Comparison of ENCODE assay signal across 11 cellular contexts in genomic region chr1:35932941-35933340, GRCh38. TPM values are rescaled to one million over a fixed set of nuclear protein-coding genes. Genes with fewer than 3 reads are reported as not detected.
A peak's percentile ranks its signal among the peaks of the same experiment; 100 is the strongest.
DNase-seq lines count a peak whose midpoint lies in the region; ATAC-seq and TF ChIP-seq lines count a peak whose summit lies in the region.
"Had no signal": no experiment of that assay in that cellular context is flagged by ENCODE, and none has a peak within 500 bp of the region (broad histone marks: within the 10 kb centered on the region; RNA-seq: fewer than 3 reads in every experiment).

No MANE protein-coding gene starts in this region.

- in situ Hi-C loops in brain microvascular endothelial cell (cut with HindIII; ENCODE audit: low pct_ligation_motif_present, low sequenced_read_pairs), result no loop called here

- H3K4me1 ChIP-seq in A673 (ENCODE audit: insufficient read depth, low read length, poor library complexity, severe bottlenecking), result peaks cover 38% of the 10 kb centered on the region
- peaks cover 42% of the 10 kb centered on the region for H3K4me1 ChIP-seq in left ventricle myocardium inferior

- POLR2A ChIA-PET in A673 (lab: Charles Lee; ENCODE audit: low non-redundant PET), result no interaction called here

- H3K27ac ChIP-seq in A673 (ENCODE audit: low read depth, low read length, poor library complexity, severe bottlenecking) (peak overlapping the region; percentile 95), SK-N-MC (peak overlapping the region; percentile 92), left ventricle myocardium inferior (replicated peaks) (no peak overlapping the region), brain microvascular endothelial cell (no peak overlapping the region)

- H3K36me3 ChIP-seq in A673 (ENCODE audit: insufficient read depth, low read length, poor library complexity, severe bottlenecking) (no peaks in the 10 kb centered on the region), GM06990 (ENCODE audit: control insufficient read depth, insufficient read depth, low read length) (no peaks in the 10 kb centered on the region), SK-N-MC (ENCODE audit: insufficient read depth, low read length) (no peaks in the 10 kb centered on the region), left ventricle myocardium inferior (no peaks in the 10 kb centered on the region), brain microvascular endothelial cell (replicated peaks) (no peaks in the 10 kb centered on the region)

- no peak for DNase-seq in A673 (ENCODE audit: low spot score)
- DNase-seq in GM06990 (ENCODE audit: extremely low read depth, insufficient read length), result no peak
- DNase-seq in SK-N-MC (ENCODE audit: low read depth, low spot score), result no peak
- no peak for DNase-seq in fibroblast of pulmonary artery (ENCODE audit: low read depth)
- DNase-seq in left ventricle myocardium inferior, result no peak
- DNase-seq in stimulated activated CD4-positive, alpha-beta T cell treated with anti-CD3 and anti-CD28 coated beads, Interleukin-2, amount 100 ng/mL, for 24 hours, result no peak
- no peak for DNase-seq in brain microvascular endothelial cell
- DNase-seq: activated naive CD4-positive, alpha-beta T cell treated with anti-CD3 and anti-CD28 coated beads for 36 hours; effector CD8-positive, alpha-beta T cell; NCI-H2081 had no signal

- H3K4me3 ChIP-seq in A673 (ENCODE audit: low read depth, low read length, poor library complexity, severe bottlenecking), result peak overlapping the region; percentile 88
- H3K4me3 ChIP-seq in GM06990 (replicated peaks; ENCODE audit: low read depth, low read length), result peak overlapping the region; percentile 89; the same call in 1 of the 2 replicates
- H3K4me3 ChIP-seq in SK-N-MC, result peak overlapping the region; percentile 93
- peak overlapping the region; percentile 84 for H3K4me3 ChIP-seq in fibroblast of pulmonary artery (replicated peaks; ENCODE audit: low read depth, low read length)
- H3K4me3 ChIP-seq in left ventricle myocardium inferior, result no peak overlapping the region
- H3K4me3 ChIP-seq in brain microvascular endothelial cell (ENCODE audit: low read depth, low read length), result no peak overlapping the region

- no peak for TF ChIP-seq CTCF in A673 (conservative IDR thresholded peaks at IDR 0.05; ENCODE audit: low read depth, low read length)
- no peak for TF ChIP-seq CTCF in GM06990 (IDR thresholded peaks at IDR 0.05; ENCODE audit: insufficient read depth, low read length, poor library complexity, severe bottlenecking)
- no peak for TF ChIP-seq CTCF in fibroblast of pulmonary artery (IDR thresholded peaks at IDR 0.05; ENCODE audit: low read length, missing control alignments)
- TF ChIP-seq CTCF in left ventricle myocardium inferior (IDR thresholded peaks at IDR 0.05; ENCODE audit: borderline replicate concordance), result no peak
- TF ChIP-seq CTCF in brain microvascular endothelial cell (IDR thresholded peaks at IDR 0.05; ENCODE audit: low read depth, low read length, missing control alignments), result no peak

- H3K27me3 ChIP-seq in A673 (replicated peaks; ENCODE audit: insufficient read depth, low read depth, low read length, poor library complexity), result no peaks in the 10 kb centered on the region
- no peaks in the 10 kb centered on the region for H3K27me3 ChIP-seq in GM06990 (replicated peaks; ENCODE audit: control insufficient read depth, insufficient read depth, low read length)
- no peaks in the 10 kb centered on the region for H3K27me3 ChIP-seq in left ventricle myocardium inferior (ENCODE audit: low read depth)
- H3K27me3 ChIP-seq in brain microvascular endothelial cell (replicated peaks), result no peaks in the 10 kb centered on the region

- H3K9ac ChIP-seq in SK-N-MC (ENCODE audit: insufficient read length), result peak overlapping the region; percentile 82

- no peak for ATAC-seq in HG03378 (IDR thresholded peaks at IDR 0.05; ENCODE audit: unreplicated experiment)

- H3K9me3 ChIP-seq in A673 (ENCODE audit: low read depth, low read length, poor library complexity, severe bottlenecking) (no peaks in the 10 kb centered on the region), SK-N-MC (ENCODE audit: low read depth, low read length) (no peaks in the 10 kb centered on the region), left ventricle myocardium inferior (replicated peaks) (no peaks in the 10 kb centered on the region)

- CTCF ChIA-PET in A673 (lab: Charles Lee), result interaction anchor here (1.5 kb wide), 1 partner anchor 50 kb away, joined by 4 read pairs; the partner anchor contains the start of gene AGO1

- intact Hi-C loops in A673 (cut with micrococcal nuclease; ENCODE audit: unreplicated experiment) (no loop called here), left ventricle myocardium inferior (cut with micrococcal nuclease) (no loop called here)

- BruUV-seq in A673 (replicated peaks; lab: Mats Ljungman, UMichigan), result no TSS peak

RNA-seq across cellular contexts. Expression of gene AGO3, which starts 2.0 kb away (rescaled TPM):
- total RNA-seq in A673 (2021) (44.2 and 46.8 TPM in 2 replicates), left ventricle myocardium inferior (12.1 TPM)

RNA-seq across cellular contexts. Expression of gene AGO1, which starts 49.9 kb away (rescaled TPM):
- total RNA-seq in A673 (2021), result 58.7 and 60.3 TPM in 2 replicates
- 18.8 TPM for total RNA-seq in left ventricle myocardium inferior

Comparison
In these comparisons a context has a peak if more than half of its experiments do, and no peak if none do; other contexts are left out.
1. H3K27ac ChIP-seq: peak in A673 (single experiment) and SK-N-MC (single experiment); none in left ventricle myocardium inferior (single experiment) and brain microvascular endothelial cell (single experiment).
2. H3K4me3 ChIP-seq: peak in A673 (single experiment), GM06990 (single experiment), SK-N-MC (single experiment) and fibroblast of pulmonary artery (single experiment); none in left ventricle myocardium inferior (single experiment) and brain microvascular endothelial cell (single experiment).